In the genomic region with DNA sequence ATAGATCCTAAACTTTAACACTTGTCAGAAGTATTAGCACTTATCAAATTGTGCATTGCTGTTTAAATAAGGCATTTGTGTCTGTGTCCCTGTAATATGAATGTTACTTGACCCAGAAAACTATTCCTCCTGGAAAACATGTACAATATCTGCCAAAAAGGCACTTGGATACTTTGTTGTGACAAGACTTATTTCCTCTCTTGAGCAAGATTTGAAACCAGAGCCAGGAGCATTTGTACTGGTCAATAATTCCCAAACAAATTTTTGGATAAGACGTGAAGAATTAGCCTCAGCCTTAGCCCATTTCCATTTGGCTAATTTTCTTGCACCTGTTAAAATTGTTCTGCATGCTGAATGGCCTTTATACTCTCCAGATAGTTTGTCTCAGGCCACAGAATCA, we compare ENCODE assay signal across 22 cellular contexts.
A peak's percentile ranks its signal among the peaks of the same experiment; 100 is the strongest.
DNase-seq lines count a peak whose midpoint lies in the region; ATAC-seq, FAIRE-seq and TF ChIP-seq lines count a peak whose summit lies in the region.
"Had no signal": no experiment of that assay in that cellular context is flagged by ENCODE, and none has a peak within 500 bp of the region (broad histone marks: within the 10 kb centered on the region; RNA-seq: fewer than 3 reads in every experiment).

No MANE protein-coding gene starts in this region.

- no peak overlapping the region for H3K4me2 ChIP-seq in K562 (ENCODE audit: insufficient read depth, low read length)

- no peak for DNase-seq in K562 (ENCODE audit: extremely low read depth in 1 of 4, low spot score in 3 of 4)
- no peak for DNase-seq in coronary artery (ENCODE audit: low spot score)
- DNase-seq in activated CD8-positive, alpha-beta T cell treated with anti-CD3 and anti-CD28 coated beads, Interleukin-2, amount 10 ng/mL, durations not matched to agents 7 days and 5 days, result no peak
- no peak for DNase-seq in GM19240 (ENCODE audit: insufficient read length, low spot score)
- DNase-seq in iPS-NIHi7 (ENCODE audit: extremely low spot score), result no peak
- DNase-seq: ACHN; BE2C; C1 segment of cervical spinal cord; CD4-positive, CD25-positive, alpha-beta regulatory T cell; CD8-positive, alpha-beta memory T cell; COR-L47; DMS 273 treated with DMSO at 0.1 percent for 48 hours; DMS53; DND-41; EL; H9 had no signal

- H3K9ac ChIP-seq in K562 (ENCODE audit: insufficient read depth in 1 of 2, low read depth in 2 of 2, low read length in 2 of 2) (no peak overlapping the region), stomach smooth muscle (ENCODE audit: low read length in 2 of 2) (no peak overlapping the region)

- H3K4me1 ChIP-seq in K562 (replicated peaks in 1 of 2; ENCODE audit: control insufficient read depth in 2 of 2, insufficient read depth in 2 of 2, low read length in 2 of 2), result no peaks in the 10 kb centered on the region
- peaks cover 4 to 26% (median 6%) of the 10 kb centered on the region in 3 donors for H3K4me1 ChIP-seq in gastroesophageal sphincter
- H3K4me1 ChIP-seq in stomach smooth muscle (ENCODE audit: control insufficient read depth, insufficient read depth, low read length), result peaks cover 15% of the 10 kb centered on the region
- H3K4me1 ChIP-seq: BE2C had no signal

- POLR2A ChIA-PET in K562 (lab: Yijun Ruan, JAX), result no interaction called here
- POLR2A ChIA-PET in activated CD8-positive, alpha-beta T cell treated with anti-CD3 and anti-CD28 coated beads, Interleukin-2, amount 10 ng/mL, durations not matched to agents 7 days and 5 days (lab: Charles Lee), result no interaction called here

- TF ChIP-seq CTCF in K562 (IDR thresholded peaks at IDR 0.05 in 2 of 3, conservative IDR thresholded peaks at IDR 0.05 in 1 of 3; ENCODE audit: insufficient read depth in 2 of 3, low read depth in 1 of 3, low read length in 3 of 3) (no peak), coronary artery (IDR thresholded peaks at IDR 0.05) (no peak), gastroesophageal sphincter (IDR thresholded peaks at IDR 0.05) (no peak)

- TF ChIP-seq RAD21 in K562 (CRISPR knock-in tag; conservative IDR thresholded peaks at IDR 0.05 in 1 of 2, IDR thresholded peaks at IDR 0.05 in 1 of 2), result no peak

- H3K27ac ChIP-seq in K562 (ENCODE audit: extremely low read depth, low read depth, low read length) (no peak overlapping the region), coronary artery (peak overlapping the region; percentile 72 to 83), gastroesophageal sphincter (peak overlapping the region in 3 of 4 donors; percentile 55 to 72 (median 70)), stomach smooth muscle (ENCODE audit: low read length) (peak overlapping the region; percentile 62)

- CTCF ChIA-PET in K562 (lab: Yijun Ruan, JAX; ENCODE audit: low intra/inter-chr PET ratio), result no interaction called here
- CTCF ChIA-PET in activated CD8-positive, alpha-beta T cell treated with anti-CD3 and anti-CD28 coated beads, Interleukin-2, amount 10 ng/mL, durations not matched to agents 7 days and 5 days (lab: Charles Lee), result no interaction called here

- H3K4me1 Mint-ChIP-seq in activated CD8-positive, alpha-beta T cell treated with anti-CD3 and anti-CD28 coated beads, Interleukin-2, amount 10 ng/mL, durations not matched to agents 7 days and 5 days (ENCODE audit: low read depth), result no peaks in the 10 kb centered on the region
- H3K4me1 Mint-ChIP-seq: CD4-positive, CD25-positive, alpha-beta regulatory T cell; CD8-positive, alpha-beta memory T cell had no signal

- H3K9me3 ChIP-seq in K562 (replicated peaks; ENCODE audit: control insufficient read depth, insufficient read depth, low read depth, low read length) (no peaks in the 10 kb centered on the region), gastroesophageal sphincter (no peaks in the 10 kb centered on the region), stomach smooth muscle (ENCODE audit: control insufficient read depth in 2 of 2, low read length in 2 of 2) (no peaks in the 10 kb centered on the region)
- H3K9me3 ChIP-seq: BE2C had no signal

- H3K4me3 Mint-ChIP-seq in activated CD8-positive, alpha-beta T cell treated with anti-CD3 and anti-CD28 coated beads, Interleukin-2, amount 10 ng/mL, durations not matched to agents 7 days and 5 days, result no peak overlapping the region
- H3K4me3 Mint-ChIP-seq: CD4-positive, CD25-positive, alpha-beta regulatory T cell; CD8-positive, alpha-beta memory T cell; H9 had no signal

- H3K36me3 Mint-ChIP-seq in activated CD8-positive, alpha-beta T cell treated with anti-CD3 and anti-CD28 coated beads, Interleukin-2, amount 10 ng/mL, durations not matched to agents 7 days and 5 days (ENCODE audit: low read depth), result no peaks in the 10 kb centered on the region
- H3K36me3 Mint-ChIP-seq: CD4-positive, CD25-positive, alpha-beta regulatory T cell; CD8-positive, alpha-beta memory T cell had no signal

- peak; percentile 29 for FAIRE-seq in K562 (lab: Jason Lieb, UNC)
- FAIRE-seq: A204.1, GM12878, H1, HepG2 had no signal

- in situ Hi-C loops in K562 (cut with MboI), result no loop called here

- no peak overlapping the region for H3K4me3 ChIP-seq in K562
- no peak overlapping the region for H3K4me3 ChIP-seq in coronary artery
- no peak overlapping the region for H3K4me3 ChIP-seq in gastroesophageal sphincter
- peak overlapping the region in 1 of 2 donors; percentile 15 for H3K4me3 ChIP-seq in stomach smooth muscle (ENCODE audit: low read length in 2 of 2)
- H3K4me3 ChIP-seq: GM12878 had no signal

- H3K36me3 ChIP-seq in K562 (ENCODE audit: control insufficient read depth, insufficient read depth, low read length) (no peaks in the 10 kb centered on the region), gastroesophageal sphincter (no peaks in the 10 kb centered on the region), stomach smooth muscle (ENCODE audit: control insufficient read depth in 2 of 2, insufficient read depth in 2 of 2, low read length in 2 of 2) (no peaks in the 10 kb centered on the region)
- H3K36me3 ChIP-seq: BE2C had no signal

- intact Hi-C loops in K562 (cut with micrococcal nuclease), result no loop called here

- no TSS peak for BruUV-seq in K562 (replicated peaks; lab: Mats Ljungman, UMichigan)

- H4K20me1 ChIP-seq in K562 (replicated peaks; ENCODE audit: control insufficient read depth, insufficient read depth, low read length), result no peaks in the 10 kb centered on the region

- no peak overlapping the region for H2AFZ ChIP-seq in K562 (ENCODE audit: low read depth, low read length)

- TF ChIP-seq POLR2A in K562 (conservative IDR thresholded peaks at IDR 0.05) (no peak), gastroesophageal sphincter (IDR thresholded peaks at IDR 0.05) (no peak)

- no peak overlapping the region for H3K27ac Mint-ChIP-seq in activated CD8-positive, alpha-beta T cell treated with anti-CD3 and anti-CD28 coated beads, Interleukin-2, amount 10 ng/mL, durations not matched to agents 7 days and 5 days
- H3K27ac Mint-ChIP-seq: CD4-positive, CD25-positive, alpha-beta regulatory T cell; CD8-positive, alpha-beta memory T cell; H9 had no signal

- WGBS in K562 (ENCODE audit: insufficient coverage, low coverage, missing lambda C conversion rate), result 36% methylated on average over 1 of the region's 1 CpG
- WGBS in gastroesophageal sphincter (ENCODE audit: low coverage in 1 of 2), 2 donors, result 0 to 10% methylated on average over 1 of the region's 1 CpG

- H3K9me1 ChIP-seq in K562 (ENCODE audit: control insufficient read depth, insufficient read depth, low read length), result no peaks in the 10 kb centered on the region

- H3K27me3 Mint-ChIP-seq in activated CD8-positive, alpha-beta T cell treated with anti-CD3 and anti-CD28 coated beads, Interleukin-2, amount 10 ng/mL, durations not matched to agents 7 days and 5 days (ENCODE audit: low read depth), result peaks cover 2% of the 10 kb centered on the region

- ATAC-seq in K562 (no peak), gastroesophageal sphincter (peak; percentile 75)
- ATAC-seq in activated CD8-positive, alpha-beta T cell treated with anti-CD3 and anti-CD28 coated beads, Interleukin-2, amount 10 ng/mL, durations not matched to agents 7 days and 5 days, result no peak
- ATAC-seq: GM12878, HepG2 had no signal

- H3K79me2 ChIP-seq in K562 (ENCODE audit: control insufficient read depth, insufficient read depth, low read length), result no peaks in the 10 kb centered on the region

- no peaks in the 10 kb centered on the region for H3K27me3 ChIP-seq in K562 (ENCODE audit: control insufficient read depth in 2 of 2, insufficient read depth in 2 of 2, low read length in 2 of 2)
- no peaks in the 10 kb centered on the region for H3K27me3 ChIP-seq in gastroesophageal sphincter
- H3K27me3 ChIP-seq in stomach smooth muscle (ENCODE audit: control insufficient read depth in 1 of 2, insufficient read depth in 2 of 2, low read length in 2 of 2), result no peaks in the 10 kb centered on the region
- H3K27me3 ChIP-seq: BE2C had no signal

- H3K9me3 Mint-ChIP-seq in activated CD8-positive, alpha-beta T cell treated with anti-CD3 and anti-CD28 coated beads, Interleukin-2, amount 10 ng/mL, durations not matched to agents 7 days and 5 days (ENCODE audit: insufficient read depth), result no peaks in the 10 kb centered on the region

- TF ChIP-seq EP300 in K562 (IDR thresholded peaks at IDR 0.05; ENCODE audit: low read length) (no peak), gastroesophageal sphincter (IDR thresholded peaks at IDR 0.05) (no peak)

TF ChIP-seq in K562, 482 proteins besides CTCF, POLR2A, EP300 and RAD21 (continues in another document):
- TF ChIP-seq ARHGAP35 (IDR thresholded peaks at IDR 0.05; ENCODE audit: partially characterized antibody), result no peak
- no peak for TF ChIP-seq ZNF354B (CRISPR knock-in tag; IDR thresholded peaks at IDR 0.05)
- TF ChIP-seq CBFA2T2 (conservative IDR thresholded peaks at IDR 0.05), result no peak
- TF ChIP-seq CXXC5 (CRISPR knock-in tag; IDR thresholded peaks at IDR 0.05), result no peak
- no peak for TF ChIP-seq ZKSCAN8 (CRISPR knock-in tag; IDR thresholded peaks at IDR 0.05)
- no peak for TF ChIP-seq SREBF2 (CRISPR knock-in tag; IDR thresholded peaks at IDR 0.05)
- no peak for TF ChIP-seq PHTF2 (CRISPR knock-in tag; IDR thresholded peaks at IDR 0.05)
- TF ChIP-seq ZNF589 (CRISPR knock-in tag; IDR thresholded peaks at IDR 0.05; ENCODE audit: low read depth), result no peak
- no peak for TF ChIP-seq KLF6 (CRISPR knock-in tag; IDR thresholded peaks at IDR 0.05; ENCODE audit: borderline replicate concordance)
- no peak for TF ChIP-seq NCOA2 (IDR thresholded peaks at IDR 0.05; ENCODE audit: partially characterized antibody in 2 of 2)
- TF ChIP-seq, protein P1, sequence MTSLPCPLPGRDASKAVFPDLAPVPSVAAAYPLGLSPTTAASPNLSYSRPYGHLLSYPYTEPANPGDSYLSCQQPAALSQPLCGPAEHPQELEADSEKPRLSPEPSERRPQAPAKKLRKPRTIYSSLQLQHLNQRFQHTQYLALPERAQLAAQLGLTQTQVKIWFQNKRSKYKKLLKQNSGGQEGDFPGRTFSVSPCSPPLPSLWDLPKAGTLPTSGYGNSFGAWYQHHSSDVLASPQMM (CRISPR knock-in tag; IDR thresholded peaks at IDR 0.05), result no peak
- no peak for TF ChIP-seq ZNF175 (CRISPR knock-in tag; IDR thresholded peaks at IDR 0.05; ENCODE audit: low read depth)
- no peak for TF ChIP-seq FOXM1 (IDR thresholded peaks at IDR 0.05; ENCODE audit: low read depth)
- no peak for TF ChIP-seq FOXM1 (CRISPR knock-in tag; IDR thresholded peaks at IDR 0.05; ENCODE audit: low read depth)
